ENCODE assay signal across 16 cellular contexts in genomic region chr15:76217029-76217866, GRCh38.
DNase-seq lines count a peak whose midpoint lies in the region; ATAC-seq, FAIRE-seq and TF ChIP-seq lines count a peak whose summit lies in the region.
"Had no signal": no experiment of that assay in that cellular context is flagged by ENCODE, and none has a peak within 500 bp of the region (broad histone marks: within the 10 kb centered on the region; RNA-seq: fewer than 3 reads in every experiment).

No MANE protein-coding gene starts in this region.

- peaks cover 12% of the 10 kb centered on the region; the same call in 1 of the 2 replicates for H3K79me2 ChIP-seq in PC-9 (ENCODE audit: low read depth)

- BruUV-seq in PC-9 (replicated peaks; lab: Mats Ljungman, UMichigan), result no TSS peak

- no peak overlapping the region for H3K4me3 Mint-ChIP-seq in CD14-positive monocyte
- H3K4me3 Mint-ChIP-seq: activated naive CD8-positive, alpha-beta T cell had no signal

- intact Hi-C loops in PC-9 (cut with micrococcal nuclease; ENCODE audit: unreplicated experiment) (loop anchor here (2.0 kb wide), 1 partner anchor 20 kb away; no protein-coding TSS in a partner anchor), pancreas (cut with DNase I) (no loop called here), CD14-positive monocyte (cut with micrococcal nuclease) (no loop called here)

- no peaks in the 10 kb centered on the region for H3K9me3 Mint-ChIP-seq in CD14-positive monocyte

- H3K4me3 ChIP-seq in PC-9, result no peak overlapping the region
- H3K4me3 ChIP-seq in pancreas, result no peak overlapping the region
- H3K4me3 ChIP-seq: GM12878, K562, right atrium auricular region had no signal

- CTCF ChIA-PET in PC-9 (lab: Charles Lee), result interaction anchor here (1.0 kb wide), 1 partner anchor 27 kb away, joined by 3 read pairs; no protein-coding TSS in a partner anchor

- no peak for FAIRE-seq in pancreas (lab: Jason Lieb, UNC)
- FAIRE-seq: D721Med, GM12878, H54, K562 had no signal

- no peak for TF ChIP-seq CTCF in PC-9 (conservative IDR thresholded peaks at IDR 0.05)
- TF ChIP-seq CTCF in pancreas (IDR thresholded peaks at IDR 0.05), result no peak
- TF ChIP-seq CTCF in CD14-positive monocyte (IDR thresholded peaks at IDR 0.05), result no peak

- H3K27me3 ChIP-seq in PC-9 (ENCODE audit: insufficient read depth, low read depth), result no peaks in the 10 kb centered on the region
- H3K27me3 ChIP-seq in pancreas, result no peaks in the 10 kb centered on the region
- H3K27me3 ChIP-seq: right atrium auricular region had no signal

- 0 out of 2 replicates have a peak, but pooled peaks cover 5% of the 10 kb centered on the region for H4K20me1 ChIP-seq in PC-9 (ENCODE audit: insufficient read depth)

- ATAC-seq in esophagus mucosa, result peak; percentile 39
- peak; percentile 49 to 85 (median 70) for ATAC-seq in pancreas
- ATAC-seq in HG03095 (IDR thresholded peaks at IDR 0.05; ENCODE audit: unreplicated experiment), result no peak
- ATAC-seq: GM12878, K562 had no signal

- H3K4me1 Mint-ChIP-seq in CD14-positive monocyte, result no peaks in the 10 kb centered on the region

- H3K9me3 ChIP-seq in PC-9 (ENCODE audit: insufficient read depth, low read depth), result no peaks in the 10 kb centered on the region
- no peaks in the 10 kb centered on the region for H3K9me3 ChIP-seq in pancreas
- H3K9me3 ChIP-seq: right atrium auricular region had no signal

- peak; percentile 44 for DNase-seq in EL
- peak; percentile 34 to 78 for DNase-seq in PC-9
- DNase-seq in pancreas, result no peak
- no peak for DNase-seq in cerebellum (ENCODE audit: low spot score)
- DNase-seq in CD14-positive monocyte (ENCODE audit: low spot score), result no peak
- DNase-seq in Ammon's horn (ENCODE audit: low spot score), result no peak
- DNase-seq: effector CD4-positive, alpha-beta T cell; NCI-H2171 treated with DMSO at 0.1 percent for 48 hours had no signal

- H3K36me3 ChIP-seq in PC-9 (ENCODE audit: low read depth) (0 out of 2 replicates have a peak, but pooled peaks cover 20% of the 10 kb centered on the region), pancreas (peaks cover 0 to 7% (median 0%) of the 10 kb centered on the region in 3 donors)

- peak overlapping the region; percentile 33 for H3K4me2 ChIP-seq in PC-9

- no peak overlapping the region for H3K27ac Mint-ChIP-seq in CD14-positive monocyte
- H3K27ac Mint-ChIP-seq: activated naive CD8-positive, alpha-beta T cell had no signal

- H3K4me1 ChIP-seq in PC-9 (replicated peaks; ENCODE audit: insufficient read depth) (peaks cover 40% of the 10 kb centered on the region), pancreas (peaks cover 0 to 11% (median 4%) of the 10 kb centered on the region in 3 donors)

- POLR2A ChIA-PET in PC-9 (lab: Charles Lee; ENCODE audit: unreplicated experiment), result interaction anchor here (0.7 kb wide), 1 partner anchor 21 kb away, joined by 4 read pairs; no protein-coding TSS in a partner anchor

- 60 to 62% methylated on average over 6 of the region's 6 CpGs for WGBS in pancreas, 2 donors

- H3K27me3 Mint-ChIP-seq in CD14-positive monocyte (ENCODE audit: low read depth in 3 of 3), result peaks cover 0 to 2% (median 0%) of the 10 kb centered on the region in 3 donors
- H3K27me3 Mint-ChIP-seq: activated naive CD8-positive, alpha-beta T cell had no signal

- no peaks in the 10 kb centered on the region for H3K9me2 ChIP-seq in PC-9 (ENCODE audit: insufficient read depth)

- no peak overlapping the region for H2AFZ ChIP-seq in PC-9

- peaks cover 26% of the 10 kb centered on the region; the same call in 1 of the 2 replicates for H3F3A ChIP-seq in PC-9 (ENCODE audit: insufficient read depth, low read depth)

- H3K27ac ChIP-seq in PC-9 (peak overlapping the region; percentile 28; the same call in 1 of the 2 replicates), pancreas (no peak overlapping the region)
- H3K27ac ChIP-seq: right atrium auricular region had no signal

- H3K36me3 Mint-ChIP-seq in CD14-positive monocyte, result peaks cover 54 to 78% of the 10 kb centered on the region in 2 donors

Comparison
In these comparisons a context has a peak if more than half of its experiments do, and no peak if none do; other contexts are left out.
1. DNase-seq: peak in EL (single experiment) and PC-9 (2 of 2); none in pancreas (0 of 6), cerebellum (single experiment), CD14-positive monocyte (single experiment) and Ammon's horn (single experiment).